8 cellular contexts compared by ENCODE assay signal in the genomic region with DNA sequence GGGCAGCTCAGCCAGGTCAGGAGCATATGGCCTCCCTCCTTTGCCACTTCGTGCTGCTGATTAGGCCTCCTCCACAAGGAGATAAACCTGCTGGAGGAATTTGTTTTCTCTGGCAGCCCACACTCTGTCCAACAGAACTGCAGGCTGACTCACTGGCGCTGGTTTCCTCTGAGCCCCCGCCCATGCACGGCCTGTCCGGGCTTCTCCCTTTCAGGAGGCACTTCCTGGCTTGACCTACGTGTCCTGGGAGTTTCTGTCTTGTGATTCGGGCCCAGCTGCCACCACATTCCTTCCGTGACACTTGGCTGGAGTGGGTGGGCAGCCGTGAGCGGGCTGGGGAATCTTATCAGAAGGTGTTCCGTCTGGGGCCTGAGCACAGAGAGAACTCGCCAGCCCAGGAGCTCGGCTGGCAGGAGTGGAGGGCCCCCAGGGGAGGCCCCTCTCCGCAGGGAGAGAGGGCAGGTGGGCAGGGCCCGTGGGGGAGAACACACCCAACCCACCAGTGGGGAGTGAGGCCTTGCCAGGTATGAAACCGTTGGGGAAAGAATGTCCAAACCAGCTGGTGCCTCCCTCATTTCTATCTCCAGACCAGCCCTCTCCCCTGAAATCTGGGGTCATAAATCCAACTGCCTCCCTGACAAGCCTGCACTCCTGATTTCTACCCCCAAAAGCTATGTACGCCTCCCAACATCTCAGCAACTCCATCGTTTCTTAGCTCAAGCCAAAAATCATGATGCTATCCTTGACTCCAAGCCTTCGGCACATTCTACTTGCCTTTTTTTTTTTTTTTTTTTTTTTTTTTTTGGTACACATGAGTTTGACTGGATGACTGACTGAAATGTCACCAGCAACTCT.
A peak's percentile ranks its signal among the peaks of the same experiment; 100 is the strongest.
DNase-seq lines count a peak whose midpoint lies in the region; ATAC-seq and TF ChIP-seq lines count a peak whose summit lies in the region.

No MANE protein-coding gene starts in this region.

- H3K9me3 ChIP-seq in mucosa of rectum (ENCODE audit: control insufficient read depth in 2 of 2, low read length in 2 of 2) (no peaks in the 10 kb centered on the region), aorta (ENCODE audit: control insufficient read depth, low read length) (no peaks in the 10 kb centered on the region)

- no peak overlapping the region for H3K9ac ChIP-seq in mucosa of rectum (ENCODE audit: low read depth in 1 of 2, low read length in 2 of 2)

- H3K36me3 ChIP-seq in mucosa of rectum (ENCODE audit: control insufficient read depth in 2 of 2, insufficient read depth in 2 of 2, low read length in 2 of 2) = no peaks in the 10 kb centered on the region
- H3K36me3 ChIP-seq in aorta (ENCODE audit: control insufficient read depth in 1 of 2, insufficient read depth in 2 of 2, low read length in 1 of 2) = no peaks in the 10 kb centered on the region

- intact Hi-C loops in aorta (cut with DNase I) = loop anchor here (1.0 to 10.0 kb wide), 3 partner anchors 30 to 112 kb away; a partner anchor contains a TSS

- H3K27ac ChIP-seq in mucosa of rectum (ENCODE audit: low read depth in 2 of 2, low read length in 2 of 2) (peak overlapping the region; percentile 53 to 65), aorta (ENCODE audit: low read depth in 1 of 2, low read length in 2 of 2) (peak overlapping the region; percentile 95)

- H3K4me1 ChIP-seq in mucosa of rectum (ENCODE audit: control insufficient read depth in 2 of 2, insufficient read depth in 2 of 2, low read length in 2 of 2) (peaks cover 11 to 18% of the 10 kb centered on the region in 2 donors), aorta (ENCODE audit: control insufficient read depth in 1 of 2, insufficient read depth in 2 of 2, low read length in 2 of 2) (peaks cover 0 to 5% of the 10 kb centered on the region in 2 donors)

- no peaks in the 10 kb centered on the region for H3K36me3 Mint-ChIP-seq in activated T-helper 17 cell treated with anti-CD3 and anti-CD28 coated beads, Interleukin-2, amount 50 U/mL, for 72 hours (ENCODE audit: low read depth)

- no peak overlapping the region for H3K27ac Mint-ChIP-seq in activated T-helper 17 cell treated with anti-CD3 and anti-CD28 coated beads, Interleukin-2, amount 50 U/mL, for 72 hours

- H3K4me3 ChIP-seq in epithelial cell of esophagus (ENCODE audit: low read length) (no peak overlapping the region), mucosa of rectum (ENCODE audit: low read length in 2 of 2) (no peak overlapping the region), aorta (ENCODE audit: low read length in 2 of 2) (no peak overlapping the region)

- WGBS in aorta, 2 donors = 4% methylated on average over 19 of the region's 19 CpGs

- no peaks in the 10 kb centered on the region for H3K27me3 ChIP-seq in mucosa of rectum (ENCODE audit: control insufficient read depth in 2 of 2, insufficient read depth in 2 of 2, low read length in 2 of 2)
- H3K27me3 ChIP-seq in aorta (ENCODE audit: control insufficient read depth in 1 of 2, insufficient read depth in 2 of 2, low read length in 1 of 2) = no peaks in the 10 kb centered on the region

- peaks cover 11% of the 10 kb centered on the region for H3K27me3 Mint-ChIP-seq in activated T-helper 17 cell treated with anti-CD3 and anti-CD28 coated beads, Interleukin-2, amount 50 U/mL, for 72 hours

- DNase-seq in A172 (ENCODE audit: low spot score) (peak; percentile 96), NCI-H226 (peak; percentile 100), epithelial cell of esophagus (ENCODE audit: low read depth) (peak; percentile 96), aorta (peak; percentile 95 to 97), NCI-H2081 (lab: John Stamatoyannopoulos, UW) (no peak)

- H3K4me3 Mint-ChIP-seq in activated T-helper 17 cell treated with anti-CD3 and anti-CD28 coated beads, Interleukin-2, amount 50 U/mL, for 72 hours = no peak overlapping the region

- peaks cover 11% of the 10 kb centered on the region for H3K4me1 Mint-ChIP-seq in activated T-helper 17 cell treated with anti-CD3 and anti-CD28 coated beads, Interleukin-2, amount 50 U/mL, for 72 hours

- peak; percentile 92 for ATAC-seq in aorta (ENCODE audit: low FRiP score)
- ATAC-seq in GM19324 (IDR thresholded peaks at IDR 0.05; ENCODE audit: low FRiP score, unreplicated experiment) = no peak
- ATAC-seq in activated T-helper 17 cell treated with anti-CD3 and anti-CD28 coated beads, Interleukin-2, amount 50 U/mL, for 72 hours (replicated peaks) = no peak

- TF ChIP-seq CTCF in epithelial cell of esophagus (IDR thresholded peaks at IDR 0.05; ENCODE audit: insufficient read depth, low read depth, low read length, missing control alignments) = no peak

- no peaks in the 10 kb centered on the region for H3K9me3 Mint-ChIP-seq in activated T-helper 17 cell treated with anti-CD3 and anti-CD28 coated beads, Interleukin-2, amount 50 U/mL, for 72 hours

Comparison
In these comparisons a context has a peak if more than half of its experiments do, and no peak if none do; other contexts are left out.
1. DNase-seq: peak in A172 (single experiment), NCI-H226 (single experiment), epithelial cell of esophagus (single experiment) and aorta (2 of 2); none in NCI-H2081 (0 of 2).